In genomic region chr18:41955688-41956087, GRCh38 we compare ENCODE assay signal across 8 cellular contexts. TPM values are rescaled to one million over a fixed set of nuclear protein-coding genes. Genes with fewer than 3 reads are reported as not detected.
A peak's percentile ranks its signal among the peaks of the same experiment; 100 is the strongest.
DNase-seq lines count a peak whose midpoint lies in the region; ATAC-seq and TF ChIP-seq lines count a peak whose summit lies in the region.

No MANE protein-coding gene starts in this region.

- H3K4me1 ChIP-seq in spleen, result peaks cover 20 to 52% (median 37%) of the 10 kb centered on the region in 6 donors

- H3K27ac ChIP-seq in SU-DHL-6 (ENCODE audit: low read depth, low read length) (no peak overlapping the region), spleen (peak overlapping the region in 6 of 8 donors; percentile 79 to 90 (median 83))

- peak overlapping the region; percentile 95 for H3K4me3 Mint-ChIP-seq in glutamatergic neuron (ENCODE audit: unreplicated experiment)

- peaks cover 10% of the 10 kb centered on the region for H3K4me1 Mint-ChIP-seq in glutamatergic neuron (ENCODE audit: low read depth, unreplicated experiment)

- TF ChIP-seq POLR2A in spleen (IDR thresholded peaks at IDR 0.05), result no peak

- H3K36me3 Mint-ChIP-seq in glutamatergic neuron (ENCODE audit: unreplicated experiment), result no peaks in the 10 kb centered on the region

- H3K9me3 ChIP-seq in SU-DHL-6 (ENCODE audit: insufficient read depth, low read length) (no peaks in the 10 kb centered on the region), spleen (no peaks in the 10 kb centered on the region)

- H3K36me3 ChIP-seq in SU-DHL-6 (ENCODE audit: low read length) (peaks cover 20% of the 10 kb centered on the region), spleen (peaks cover 0 to 35% (median 11%) of the 10 kb centered on the region in 6 donors)

- H3K27me3 Mint-ChIP-seq in glutamatergic neuron (ENCODE audit: unreplicated experiment), result no peaks in the 10 kb centered on the region

- peak overlapping the region; percentile 73 for H3K9ac ChIP-seq in SU-DHL-6 (ENCODE audit: low read length)

- H2AFZ ChIP-seq in SU-DHL-6 (ENCODE audit: low read depth, low read length, severe bottlenecking), result peak overlapping the region; percentile 76

- H3F3A ChIP-seq in SU-DHL-6 (ENCODE audit: insufficient read depth), result no peaks in the 10 kb centered on the region

- H3K4me2 ChIP-seq in SU-DHL-6 (ENCODE audit: low read depth, low read length, poor library complexity, severe bottlenecking), result peak overlapping the region; percentile 71

- DNase-seq in DMS 273 (lab: John Stamatoyannopoulos, UW; ENCODE audit: unreplicated experiment) (peak; percentile 44), DMS 273 treated with DMSO at 0.1 percent for 48 hours (lab: John Stamatoyannopoulos, UW) (no peak), glutamatergic neuron (no peak), spleen (no peak), NCI-H774 (lab: John Stamatoyannopoulos, UW) (no peak), NCI-H345 treated with DMSO at 0.1 percent for 48 hours (lab: John Stamatoyannopoulos, UW; ENCODE audit: unreplicated experiment) (no peak)

- no peak for TF ChIP-seq CTCF in SU-DHL-6 (IDR thresholded peaks at IDR 0.05; ENCODE audit: insufficient read depth, low read length, poor library complexity, severe bottlenecking)
- no peak for TF ChIP-seq CTCF in glutamatergic neuron (IDR thresholded peaks at IDR 0.05; ENCODE audit: partially characterized antibody, unreplicated experiment)
- no peak for TF ChIP-seq CTCF in spleen (IDR thresholded peaks at IDR 0.05 in 8 of 11, conservative IDR thresholded peaks at IDR 0.05 in 3 of 11)

- peak overlapping the region; percentile 97 for H3K27ac Mint-ChIP-seq in glutamatergic neuron (ENCODE audit: unreplicated experiment)

- WGBS in spleen, 5 donors, result 9 to 14% (median 11%) methylated on average over 11 of the region's 11 CpGs

- ATAC-seq in GM21381 (IDR thresholded peaks at IDR 0.05; ENCODE audit: unreplicated experiment), result no peak

- H4K20me1 ChIP-seq in SU-DHL-6 (ENCODE audit: low read depth, low read length), result no peaks in the 10 kb centered on the region

- no peaks in the 10 kb centered on the region for H3K9me2 ChIP-seq in SU-DHL-6 (replicated peaks; ENCODE audit: insufficient read depth, low read length)

- H3K27me3 ChIP-seq in SU-DHL-6 (ENCODE audit: low read length), result no peaks in the 10 kb centered on the region
- no peaks in the 10 kb centered on the region for H3K27me3 ChIP-seq in spleen (replicated peaks in 1 of 7)

- intact Hi-C loops in spleen (cut with DNase I; ENCODE audit: low total_unique reads), result no loop called here

- H3K79me2 ChIP-seq in SU-DHL-6 (ENCODE audit: insufficient read depth, low read length), result peaks cover 48% of the 10 kb centered on the region

- peaks cover 4% of the 10 kb centered on the region for H3K9me3 Mint-ChIP-seq in glutamatergic neuron (ENCODE audit: unreplicated experiment)

- H3K4me3 ChIP-seq in SU-DHL-6 (ENCODE audit: insufficient read depth, low read length, poor library complexity, severe bottlenecking) (peak overlapping the region; percentile 93), spleen (peak overlapping the region; percentile 75 to 98 (median 83))

RNA-seq across cellular contexts. Expression of gene PIK3C3, which starts 0.7 kb away (rescaled TPM):
- total RNA-seq in glutamatergic neuron (ENCODE audit: unreplicated experiment) (74.6 TPM), spleen (10 to 100 TPM; 49.1 to 77.3 (median 67.8) TPM)
- polyA plus RNA-seq in spleen, result 10 to 100 TPM; 22.8 to 31.0 (median 29.5) TPM
